In genomic region chr2:119488245-119489182, GRCh38 we compare ENCODE assay signal across 15 cellular contexts. TPM values are rescaled to one million over a fixed set of nuclear protein-coding genes. Genes with fewer than 3 reads are reported as not detected.
DNase-seq lines count a peak whose midpoint lies in the region; ATAC-seq and TF ChIP-seq lines count a peak whose summit lies in the region.
"Had no signal": no experiment of that assay in that cellular context is flagged by ENCODE, and none has a peak within 500 bp of the region (broad histone marks: within the 10 kb centered on the region; RNA-seq: fewer than 3 reads in every experiment).

No MANE protein-coding gene starts in this region.

- H3K4me1 ChIP-seq in stomach = peaks cover 40 to 74% (median 59%) of the 10 kb centered on the region in 4 donors
- peaks cover 0 to 4% of the 10 kb centered on the region in 2 donors for H3K4me1 ChIP-seq in aorta (ENCODE audit: control insufficient read depth in 1 of 2, insufficient read depth in 2 of 2, low read length in 2 of 2)
- H3K4me1 ChIP-seq in ovary (ENCODE audit: insufficient read depth) = no peaks in the 10 kb centered on the region

- DNase-seq in islet precursor cell (peak; percentile 52), stomach (peak; percentile 71), aorta (no peak), GM03348 (ENCODE audit: low spot score) (no peak), ovary (no peak)
- DNase-seq: activated T-cell treated with anti-CD3 and anti-CD28 coated beads for 4 hours, COR-L47, NCI-H69, retina, SIG-M5 had no signal

- H3K27me3 ChIP-seq in stomach = no peaks in the 10 kb centered on the region
- H3K27me3 ChIP-seq in aorta (ENCODE audit: control insufficient read depth in 1 of 2, insufficient read depth in 2 of 2, low read length in 1 of 2) = no peaks in the 10 kb centered on the region
- no peaks in the 10 kb centered on the region for H3K27me3 ChIP-seq in ovary

- WGBS in stomach, 5 donors = 55 to 74% (median 69%) methylated on average over 14 to 23 of the region's 23 CpGs
- 89 to 94% methylated on average over 23 of the region's 23 CpGs for WGBS in aorta, 2 donors
- 89 to 95% (median 93%) methylated on average over 23 of the region's 23 CpGs for WGBS in ovary, 3 donors

- no peak for TF ChIP-seq CTCF in stomach (IDR thresholded peaks at IDR 0.05)
- no peak for TF ChIP-seq CTCF in ovary (IDR thresholded peaks at IDR 0.05)

- ATAC-seq in GM21515 (IDR thresholded peaks at IDR 0.05; ENCODE audit: unreplicated experiment) (peak; percentile 3), HG03521 (IDR thresholded peaks at IDR 0.05; ENCODE audit: unreplicated experiment) (peak; percentile 7), aorta (ENCODE audit: low FRiP score) (no peak)

- TF ChIP-seq EP300 in stomach (IDR thresholded peaks at IDR 0.05) (no peak), ovary (IDR thresholded peaks at IDR 0.05) (no peak)

- peak overlapping the region; percentile 64 to 79 (median 69) for H3K27ac ChIP-seq in stomach
- no peak overlapping the region for H3K27ac ChIP-seq in aorta (ENCODE audit: low read depth in 1 of 2, low read length in 2 of 2)
- no peak overlapping the region for H3K27ac ChIP-seq in ovary
- H3K27ac ChIP-seq: VCaP had no signal

- H3K9me3 ChIP-seq in stomach (no peaks in the 10 kb centered on the region), aorta (ENCODE audit: control insufficient read depth, low read length) (no peaks in the 10 kb centered on the region), ovary (no peaks in the 10 kb centered on the region)

- H3K36me3 ChIP-seq in stomach (no peaks in the 10 kb centered on the region), aorta (ENCODE audit: control insufficient read depth in 1 of 2, insufficient read depth in 2 of 2, low read length in 1 of 2) (no peaks in the 10 kb centered on the region), ovary (no peaks in the 10 kb centered on the region)

- TF ChIP-seq POLR2A in stomach (IDR thresholded peaks at IDR 0.05) = no peak
- TF ChIP-seq POLR2A in ovary (IDR thresholded peaks at IDR 0.05) = no peak

- intact Hi-C loops in stomach (cut with DNase I; ENCODE audit: low total_unique reads) = no loop called here
- intact Hi-C loops in aorta (cut with DNase I) = no loop called here
- intact Hi-C loops in ovary (cut with DNase I) = no loop called here

- no peak overlapping the region for H3K4me3 ChIP-seq in stomach
- no peak overlapping the region for H3K4me3 ChIP-seq in aorta (ENCODE audit: low read length in 2 of 2)
- H3K4me3 ChIP-seq in ovary = no peak overlapping the region

RNA-seq across cellular contexts. Expression of gene SCTR, which starts 35.8 kb away (rescaled TPM):
- total RNA-seq in stomach = 1 to 10 TPM in 1 of 5 donors, under 1 TPM in 2, not detected in 2; 0.18 to 1.4 (median 0.89) TPM
- 1 to 10 TPM; 6.7 to 8.6 (median 7.0) TPM for polyA plus RNA-seq in stomach
- total RNA-seq in aorta = not detected
- under 1 TPM in 1 of 2 donors, not detected in 1; 0.13 TPM for polyA plus RNA-seq in aorta
- 10 to 100 TPM in 1 of 7 donors, 1 to 10 TPM in 1, not detected in 5; 1.4 to 14.1 TPM for total RNA-seq in ovary
- under 1 TPM; 0.23 to 0.27 TPM for polyA plus RNA-seq in ovary
- total RNA-seq: mesenteric fat pad, subcutaneous adipose tissue had no signal

RNA-seq across cellular contexts. Expression of gene CFAP221, which starts 55.7 kb away (rescaled TPM):
- total RNA-seq in stomach = 10 to 100 TPM in 1 of 5 donors, 1 to 10 TPM in 2, not detected in 2; 1.3 to 15.1 (median 3.1) TPM
- under 1 TPM; 0.31 to 0.80 (median 0.68) TPM for polyA plus RNA-seq in stomach
- 1 to 10 TPM in 1 of 2 donors, under 1 TPM in 1; 0.69 to 2.1 TPM for total RNA-seq in aorta
- under 1 TPM in 1 of 2 donors, not detected in 1; 0.18 TPM for polyA plus RNA-seq in aorta
- total RNA-seq in ovary = 10 to 100 TPM in 1 of 7 donors, 1 to 10 TPM in 5, under 1 TPM in 1; 0.86 to 23.4 (median 2.4) TPM
- polyA plus RNA-seq in ovary = 1 to 10 TPM in 1 of 2 donors, under 1 TPM in 1; 0.24 to 2.4 TPM

RNA-seq across cellular contexts. Expression of gene TMEM37, which starts 56.9 kb away (rescaled TPM):
- total RNA-seq in stomach (10 to 100 TPM in 3 of 5 donors, 1 to 10 TPM in 1, not detected in 1; 5.7 to 27.8 (median 18.9) TPM), aorta (10 to 100 TPM in 1 of 2 donors, 1 to 10 TPM in 1; 5.2 to 11.0 TPM), ovary (10 to 100 TPM in 6 of 7 donors, 1 to 10 TPM in 1; 9.5 to 32.5 (median 17.4) TPM)
- polyA plus RNA-seq in stomach (10 to 100 TPM in 2 of 3 donors, 1 to 10 TPM in 1; 6.7 to 16.4 (median 12.7) TPM), aorta (10 to 100 TPM in 1 of 2 donors, 1 to 10 TPM in 1; 1.2 to 19.8 TPM), ovary (10 to 100 TPM; 18.1 to 18.6 TPM)

Comparison
In these comparisons a context has a peak if more than half of its experiments do, and no peak if none do; other contexts are left out.
1. DNase-seq: peak in islet precursor cell (single experiment) and stomach (single experiment); none in aorta (0 of 2), GM03348 (single experiment) and ovary (0 of 5).
2. H3K27ac ChIP-seq: peak in stomach (5 of 5); none in aorta (0 of 2) and ovary (0 of 2).